In genomic region chr7:56063882-56064625, GRCh38 we compare ENCODE assay signal across 1 cellular context.
TF ChIP-seq lines count a peak whose summit lies in the region.

SUMF2 (plus strand) TSS chr7:56064286; CDS start chr7:56064312, 26 bp downstream.

TF ChIP-seq in HepG2, 621 proteins besides CTCF, POLR2A, EP300 and RAD21 (continued from another document and continues in another):
- TF ChIP-seq DR1 (CRISPR knock-in tag; IDR thresholded peaks at IDR 0.05): peak; percentile 89
- TF ChIP-seq ETV6 (CRISPR knock-in tag; conservative IDR thresholded peaks at IDR 0.05): no peak
- TF ChIP-seq ZNF3 (CRISPR knock-in tag; IDR thresholded peaks at IDR 0.05): no peak
- TF ChIP-seq FOSL1 (CRISPR knock-in tag; IDR thresholded peaks at IDR 0.05; ENCODE audit: borderline replicate concordance): no peak
- 0 out of 2 replicates have a peak, but pooled peaks have one; percentile 44 for TF ChIP-seq ZNF292 (CRISPR knock-in tag; IDR thresholded peaks at IDR 0.05; ENCODE audit: borderline replicate concordance, low read depth)
- peak; percentile 46; the same call in 1 of the 2 replicates for TF ChIP-seq NR2C2 (CRISPR knock-in tag; IDR thresholded peaks at IDR 0.05; ENCODE audit: borderline replicate concordance)
- TF ChIP-seq, protein P1, sequence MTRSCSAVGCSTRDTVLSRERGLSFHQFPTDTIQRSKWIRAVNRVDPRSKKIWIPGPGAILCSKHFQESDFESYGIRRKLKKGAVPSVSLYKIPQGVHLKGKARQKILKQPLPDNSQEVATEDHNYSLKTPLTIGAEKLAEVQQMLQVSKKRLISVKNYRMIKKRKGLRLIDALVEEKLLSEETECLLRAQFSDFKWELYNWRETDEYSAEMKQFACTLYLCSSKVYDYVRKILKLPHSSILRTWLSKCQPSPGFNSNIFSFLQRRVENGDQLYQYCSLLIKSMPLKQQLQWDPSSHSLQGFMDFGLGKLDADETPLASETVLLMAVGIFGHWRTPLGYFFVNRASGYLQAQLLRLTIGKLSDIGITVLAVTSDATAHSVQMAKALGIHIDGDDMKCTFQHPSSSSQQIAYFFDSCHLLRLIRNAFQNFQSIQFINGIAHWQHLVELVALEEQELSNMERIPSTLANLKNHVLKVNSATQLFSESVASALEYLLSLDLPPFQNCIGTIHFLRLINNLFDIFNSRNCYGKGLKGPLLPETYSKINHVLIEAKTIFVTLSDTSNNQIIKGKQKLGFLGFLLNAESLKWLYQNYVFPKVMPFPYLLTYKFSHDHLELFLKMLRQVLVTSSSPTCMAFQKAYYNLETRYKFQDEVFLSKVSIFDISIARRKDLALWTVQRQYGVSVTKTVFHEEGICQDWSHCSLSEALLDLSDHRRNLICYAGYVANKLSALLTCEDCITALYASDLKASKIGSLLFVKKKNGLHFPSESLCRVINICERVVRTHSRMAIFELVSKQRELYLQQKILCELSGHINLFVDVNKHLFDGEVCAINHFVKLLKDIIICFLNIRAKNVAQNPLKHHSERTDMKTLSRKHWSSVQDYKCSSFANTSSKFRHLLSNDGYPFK (CRISPR knock-in tag; IDR thresholded peaks at IDR 0.05; ENCODE audit: borderline replicate concordance): peak; percentile 55; the same call in 1 of the 2 replicates
- peak; percentile 69; the same call in 1 of the 2 replicates for TF ChIP-seq ZNF768 (CRISPR knock-in tag; IDR thresholded peaks at IDR 0.05)
- no peak for TF ChIP-seq NFKBIZ (CRISPR knock-in tag; IDR thresholded peaks at IDR 0.05)
- TF ChIP-seq NFYC (CRISPR knock-in tag; IDR thresholded peaks at IDR 0.05): no peak; the same call in 1 of the 2 replicates
- TF ChIP-seq MAFG (CRISPR knock-in tag; IDR thresholded peaks at IDR 0.05): no peak
- TF ChIP-seq ZNF629 (CRISPR knock-in tag; conservative IDR thresholded peaks at IDR 0.05): no peak
- TF ChIP-seq CCDC6 (CRISPR knock-in tag; IDR thresholded peaks at IDR 0.05): peak; percentile 88
- peak; percentile 96 for TF ChIP-seq RXRA (CRISPR knock-in tag; IDR thresholded peaks at IDR 0.05)
- no peak for TF ChIP-seq ZNF230 (CRISPR knock-in tag; IDR thresholded peaks at IDR 0.05)
- peak; percentile 79 for TF ChIP-seq ISL2 (CRISPR knock-in tag; IDR thresholded peaks at IDR 0.05)
- TF ChIP-seq DRAP1 (CRISPR knock-in tag; IDR thresholded peaks at IDR 0.05): peak; percentile 73
- TF ChIP-seq ZNF552 (CRISPR knock-in tag; IDR thresholded peaks at IDR 0.05; ENCODE audit: borderline replicate concordance): peak; percentile 86; the same call in 1 of the 2 replicates
- no peak; the same call in 1 of the 2 replicates for TF ChIP-seq ZNF256 (CRISPR knock-in tag; conservative IDR thresholded peaks at IDR 0.05)
- TF ChIP-seq, protein P2, sequence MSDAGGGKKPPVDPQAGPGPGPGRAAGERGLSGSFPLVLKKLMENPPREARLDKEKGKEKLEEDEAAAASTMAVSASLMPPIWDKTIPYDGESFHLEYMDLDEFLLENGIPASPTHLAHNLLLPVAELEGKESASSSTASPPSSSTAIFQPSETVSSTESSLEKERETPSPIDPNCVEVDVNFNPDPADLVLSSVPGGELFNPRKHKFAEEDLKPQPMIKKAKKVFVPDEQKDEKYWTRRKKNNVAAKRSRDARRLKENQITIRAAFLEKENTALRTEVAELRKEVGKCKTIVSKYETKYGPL (CRISPR knock-in tag; IDR thresholded peaks at IDR 0.05): no peak
- no peak for TF ChIP-seq ZNF468 (CRISPR knock-in tag; IDR thresholded peaks at IDR 0.05)
- TF ChIP-seq HDAC1 (CRISPR knock-in tag; IDR thresholded peaks at IDR 0.05): peak; percentile 77
- TF ChIP-seq ZNF501 (CRISPR knock-in tag; IDR thresholded peaks at IDR 0.05): peak; percentile 78
- TF ChIP-seq ZNF704 (CRISPR knock-in tag; IDR thresholded peaks at IDR 0.05; ENCODE audit: borderline replicate concordance): no peak
- TF ChIP-seq SMARCC2 (IDR thresholded peaks at IDR 0.05): no peak
- no peak for TF ChIP-seq ZZZ3 (CRISPR knock-in tag; IDR thresholded peaks at IDR 0.05; ENCODE audit: borderline replicate concordance)
- peak; percentile 26; the same call in 1 of the 2 replicates for TF ChIP-seq ZNF253 (CRISPR knock-in tag; IDR thresholded peaks at IDR 0.05; ENCODE audit: borderline replicate concordance)
- TF ChIP-seq BATF2 (CRISPR knock-in tag; IDR thresholded peaks at IDR 0.05): no peak
- TF ChIP-seq, protein P3, sequence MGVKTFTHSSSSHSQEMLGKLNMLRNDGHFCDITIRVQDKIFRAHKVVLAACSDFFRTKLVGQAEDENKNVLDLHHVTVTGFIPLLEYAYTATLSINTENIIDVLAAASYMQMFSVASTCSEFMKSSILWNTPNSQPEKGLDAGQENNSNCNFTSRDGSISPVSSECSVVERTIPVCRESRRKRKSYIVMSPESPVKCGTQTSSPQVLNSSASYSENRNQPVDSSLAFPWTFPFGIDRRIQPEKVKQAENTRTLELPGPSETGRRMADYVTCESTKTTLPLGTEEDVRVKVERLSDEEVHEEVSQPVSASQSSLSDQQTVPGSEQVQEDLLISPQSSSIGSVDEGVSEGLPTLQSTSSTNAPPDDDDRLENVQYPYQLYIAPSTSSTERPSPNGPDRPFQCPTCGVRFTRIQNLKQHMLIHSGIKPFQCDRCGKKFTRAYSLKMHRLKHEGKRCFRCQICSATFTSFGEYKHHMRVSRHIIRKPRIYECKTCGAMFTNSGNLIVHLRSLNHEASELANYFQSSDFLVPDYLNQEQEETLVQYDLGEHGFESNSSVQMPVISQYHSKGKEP (CRISPR knock-in tag; IDR thresholded peaks at IDR 0.05): no peak
- no peak; the same call in none of the 2 replicates for TF ChIP-seq MNT (IDR thresholded peaks at IDR 0.05)
- peak; percentile 72 for TF ChIP-seq ZNF878 (CRISPR knock-in tag; IDR thresholded peaks at IDR 0.05)
- TF ChIP-seq ZNF616 (CRISPR knock-in tag; IDR thresholded peaks at IDR 0.05; ENCODE audit: low read depth): peak; percentile 62; the same call in 1 of the 2 replicates
- 0 out of 2 replicates have a peak, but pooled peaks have one; percentile 59 for TF ChIP-seq PRDM15 (CRISPR knock-in tag; IDR thresholded peaks at IDR 0.05)
- no peak for TF ChIP-seq GRHL1 (CRISPR knock-in tag; conservative IDR thresholded peaks at IDR 0.05)
- TF ChIP-seq ZXDC (CRISPR knock-in tag; IDR thresholded peaks at IDR 0.05): peak; percentile 93
- peak; percentile 78 for TF ChIP-seq DMAP1 (CRISPR knock-in tag; IDR thresholded peaks at IDR 0.05)
- TF ChIP-seq, protein P4, sequence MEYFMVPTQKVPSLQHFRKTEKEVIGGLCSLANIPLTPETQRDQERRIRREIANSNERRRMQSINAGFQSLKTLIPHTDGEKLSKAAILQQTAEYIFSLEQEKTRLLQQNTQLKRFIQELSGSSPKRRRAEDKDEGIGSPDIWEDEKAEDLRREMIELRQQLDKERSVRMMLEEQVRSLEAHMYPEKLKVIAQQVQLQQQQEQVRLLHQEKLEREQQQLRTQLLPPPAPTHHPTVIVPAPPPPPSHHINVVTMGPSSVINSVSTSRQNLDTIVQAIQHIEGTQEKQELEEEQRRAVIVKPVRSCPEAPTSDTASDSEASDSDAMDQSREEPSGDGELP (IDR thresholded peaks at IDR 0.05; ENCODE audit: borderline replicate concordance, low read depth): peak; percentile 41; the same call in 1 of the 2 replicates
